Comparison of ENCODE assay signal across 21 cellular contexts in the genomic region with DNA sequence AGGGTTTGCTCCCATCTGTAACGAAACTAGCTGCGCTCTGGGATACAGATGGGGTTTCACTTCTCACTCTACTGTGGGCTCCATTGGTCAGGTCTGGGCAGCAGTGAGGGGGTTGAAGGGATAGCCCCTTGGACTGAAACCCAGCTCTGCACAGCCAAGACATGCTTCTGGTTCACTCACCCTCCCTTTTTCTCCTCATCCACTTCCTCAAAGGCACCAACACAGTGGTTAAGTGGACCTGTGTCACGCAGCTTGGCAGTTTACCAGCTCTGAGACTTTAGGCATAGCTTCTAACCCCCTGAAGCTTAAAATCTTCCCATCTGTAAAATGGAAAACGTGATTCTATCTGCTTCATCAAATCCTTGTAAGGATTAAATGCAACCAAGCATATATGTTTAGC. TPM values are rescaled to one million over a fixed set of nuclear protein-coding genes. Genes with fewer than 3 reads are reported as not detected.
A peak's percentile ranks its signal among the peaks of the same experiment; 100 is the strongest.
DNase-seq lines count a peak whose midpoint lies in the region; ATAC-seq, FAIRE-seq and TF ChIP-seq lines count a peak whose summit lies in the region.
"Had no signal": no experiment of that assay in that cellular context is flagged by ENCODE, and none has a peak within 500 bp of the region (broad histone marks: within the 10 kb centered on the region; RNA-seq: fewer than 3 reads in every experiment).

No MANE protein-coding gene starts in this region.

- no peak for TF ChIP-seq CTCF in K562 (IDR thresholded peaks at IDR 0.05 in 2 of 3, conservative IDR thresholded peaks at IDR 0.05 in 1 of 3; ENCODE audit: insufficient read depth in 2 of 3, low read depth in 1 of 3, low read length in 3 of 3)
- no peak for TF ChIP-seq CTCF in thyroid gland (IDR thresholded peaks at IDR 0.05)

- ATAC-seq in K562 (no peak), GM21723 (IDR thresholded peaks at IDR 0.05; ENCODE audit: unreplicated experiment) (no peak)
- ATAC-seq: PC-3 had no signal

- H3K9me1 ChIP-seq in K562 (ENCODE audit: control insufficient read depth, insufficient read depth, low read length), result no peaks in the 10 kb centered on the region

- H3K9me3 ChIP-seq in K562 (replicated peaks; ENCODE audit: control insufficient read depth, insufficient read depth, low read depth, low read length), result no peaks in the 10 kb centered on the region; the same call in 1 of the 2 replicates
- H3K9me3 ChIP-seq in thyroid gland, result no peaks in the 10 kb centered on the region

- intact Hi-C loops in K562 (cut with micrococcal nuclease) (no loop called here), thyroid gland (cut with DNase I) (no loop called here)

- no peaks in the 10 kb centered on the region for H3K4me1 ChIP-seq in K562 (replicated peaks in 1 of 2; ENCODE audit: control insufficient read depth in 2 of 2, insufficient read depth in 2 of 2, low read length in 2 of 2)
- no peaks in the 10 kb centered on the region for H3K4me1 ChIP-seq in thyroid gland
- H3K4me1 ChIP-seq: BE2C, SJCRH30 had no signal

- DNase-seq in DMS53 (lab: John Stamatoyannopoulos, UW), result peak; percentile 7
- DNase-seq in DMS53 treated with DMSO at 0.1 percent for 48 hours (lab: John Stamatoyannopoulos, UW; ENCODE audit: unreplicated experiment), result no peak
- peak; percentile 35 for DNase-seq in RPMI7951 (ENCODE audit: low read depth)
- DNase-seq in K562 (ENCODE audit: extremely low read depth in 1 of 4, low spot score in 3 of 4), result no peak
- peak; percentile 8 to 25 for DNase-seq in thyroid gland
- DNase-seq in activated CD4-positive, CD25-positive, alpha-beta regulatory T cell treated with anti-CD3 and anti-CD28 coated beads, Interleukin-2, amount 50 U/mL, for 72 hours, result no peak
- DNase-seq in NCI-H187 treated with DMSO at 0.1 percent for 48 hours (lab: John Stamatoyannopoulos, UW), result no peak
- DNase-seq: BE2C; CD4-positive, alpha-beta memory T cell; KG1; NCI-H1105 treated with DMSO at 0.1 percent for 48 hours; NCI-H1694; NCI-H748 treated with DMSO at 0.1 percent for 48 hours; PC-3; SJCRH30 had no signal

- peaks cover 3 to 7% of the 10 kb centered on the region in 2 experiments; a peak in 1 of 5 replicates for H3K27me3 ChIP-seq in K562 (ENCODE audit: control insufficient read depth in 2 of 2, insufficient read depth in 2 of 2, low read length in 2 of 2)
- no peaks in the 10 kb centered on the region for H3K27me3 ChIP-seq in thyroid gland
- H3K27me3 ChIP-seq: BE2C, SJCRH30 had no signal

- POLR2A ChIA-PET in K562 (lab: Yijun Ruan, JAX), result interaction anchor here (0.5 kb wide), 1 partner anchor 651 kb away, joined by 3 read pairs; no protein-coding TSS in a partner anchor

- no peak for TF ChIP-seq RAD21 in K562 (CRISPR knock-in tag; conservative IDR thresholded peaks at IDR 0.05 in 1 of 2, IDR thresholded peaks at IDR 0.05 in 1 of 2)

- H3K9ac ChIP-seq in K562 (ENCODE audit: insufficient read depth in 1 of 2, low read depth in 2 of 2, low read length in 2 of 2), result no peak overlapping the region

- no peak for TF ChIP-seq POLR2A in K562 (conservative IDR thresholded peaks at IDR 0.05)
- no peak for TF ChIP-seq POLR2A in thyroid gland (IDR thresholded peaks at IDR 0.05)

- H3K4me3 ChIP-seq in K562 (no peak overlapping the region), thyroid gland (replicated peaks in 1 of 3) (no peak overlapping the region)
- H3K4me3 ChIP-seq: SJCRH30 had no signal

- H3K27ac ChIP-seq in K562 (ENCODE audit: extremely low read depth, low read depth, low read length) (no peak overlapping the region), thyroid gland (no peak overlapping the region)
- H3K27ac ChIP-seq: 22Rv1, SJCRH30 had no signal

- CTCF ChIA-PET in K562 (lab: Yijun Ruan, JAX; ENCODE audit: low intra/inter-chr PET ratio), result no interaction called here

- H3K36me3 ChIP-seq in K562 (ENCODE audit: control insufficient read depth, insufficient read depth, low read length), result no peaks in the 10 kb centered on the region
- no peaks in the 10 kb centered on the region for H3K36me3 ChIP-seq in thyroid gland
- H3K36me3 ChIP-seq: BE2C, SJCRH30 had no signal

- 3% methylated on average over 4 of the region's 4 CpGs for WGBS in K562 (ENCODE audit: insufficient coverage, low coverage, missing lambda C conversion rate)
- WGBS in thyroid gland, 2 donors, result 45 to 56% methylated on average over 4 of the region's 4 CpGs

- no TSS peak for BruUV-seq in K562 (replicated peaks; lab: Mats Ljungman, UMichigan)

- H2AFZ ChIP-seq in K562 (ENCODE audit: low read depth, low read length), result no peak overlapping the region

- in situ Hi-C loops in K562 (cut with MboI), result no loop called here

- no peaks in the 10 kb centered on the region for H4K20me1 ChIP-seq in K562 (replicated peaks; ENCODE audit: control insufficient read depth, insufficient read depth, low read length)

- H3K79me2 ChIP-seq in K562 (ENCODE audit: control insufficient read depth, insufficient read depth, low read length), result no peaks in the 10 kb centered on the region

- no peak overlapping the region for H3K4me2 ChIP-seq in K562 (ENCODE audit: insufficient read depth, low read length)

- no peak for FAIRE-seq in K562 (lab: Jason Lieb, UNC)
- FAIRE-seq: GM12892, GM18507 had no signal

- no peak for TF ChIP-seq EP300 in K562 (IDR thresholded peaks at IDR 0.05; ENCODE audit: low read length)

RNA-seq across cellular contexts. Expression of a gene that starts 11.5 kb away (rescaled TPM):
- not detected in 2 replicates for total RNA-seq in RPMI7951 (2014; rRNA removed; shearing (Covaris generic))
- total RNA-seq in K562 (2011; cell fraction: chromatin; rRNA removed; ENCODE audit: low replicate concordance), result not detected in 2 replicates
- total RNA-seq in K562 (2011; cell fraction: nucleolus; rRNA removed), result not detected in 2 replicates
- total RNA-seq in K562 (2011; cell fraction: nucleoplasm; rRNA removed), result not detected in 2 replicates
- total RNA-seq in K562 (2014; rRNA removed), result not detected in 2 replicates
- total RNA-seq in K562 (2014; rRNA removed; fragmentation: Illumina TruSeq; extraction: Trizol), result not detected in 2 replicates
- not detected in 2 replicates for total RNA-seq in K562 (2015; rRNA removed; fragmentation: Illumina TruSeq; extraction: Trizol)
- not detected in 2 replicates for total RNA-seq in K562 (2021)
- polyA plus RNA-seq in K562 (2011; rRNA removed), result not detected in 2 replicates
- polyA plus RNA-seq in K562 (2011; cell fraction: cytosol; rRNA removed), result not detected in 2 replicates
- not detected in 2 replicates for polyA plus RNA-seq in K562 (2011; cell fraction: nucleus; rRNA removed)
- polyA plus RNA-seq in K562 (2012), result not detected in 2 replicates
- polyA plus RNA-seq in K562 (2014; fragmentation: Illumina TruSeq; extraction: Trizol), result not detected in 2 replicates
- polyA plus RNA-seq in K562 (2014; fragmentation: Nextera tagmentation; extraction: Ambion mirVana), result not detected
- polyA plus RNA-seq in K562 (2014; rRNA removed), result not detected in 2 replicates
- not detected in 2 replicates for polyA minus RNA-seq in K562 (2011; rRNA and poly(A)+ RNA removed)
- polyA minus RNA-seq in K562 (2011; cell fraction: cytosol; rRNA and poly(A)+ RNA removed), result not detected in 2 replicates
- polyA minus RNA-seq in K562 (2011; cell fraction: nucleus; rRNA and poly(A)+ RNA removed), result not detected in 2 replicates
- total RNA-seq in thyroid gland, result not detected
- total RNA-seq: CD4-positive, alpha-beta memory T cell; H4; NCI-H460; PC-3; SJCRH30 had no signal
- polyA plus RNA-seq: CD4-positive, alpha-beta memory T cell had no signal

RNA-seq across cellular contexts. Expression of a gene that starts 14.9 kb away (rescaled TPM):
- not detected in 2 replicates for total RNA-seq in RPMI7951 (2014; rRNA removed; shearing (Covaris generic))
- not detected in 2 replicates for total RNA-seq in K562 (2011; cell fraction: chromatin; rRNA removed; ENCODE audit: low replicate concordance)
- not detected in 2 replicates for total RNA-seq in K562 (2011; cell fraction: nucleolus; rRNA removed)
- total RNA-seq in K562 (2011; cell fraction: nucleoplasm; rRNA removed), result not detected in 2 replicates
- not detected in 2 replicates for total RNA-seq in K562 (2014; rRNA removed)
- total RNA-seq in K562 (2014; rRNA removed; fragmentation: Illumina TruSeq; extraction: Trizol), result not detected in 2 replicates
- total RNA-seq in K562 (2015; rRNA removed; fragmentation: Illumina TruSeq; extraction: Trizol), result not detected in 2 replicates
- not detected in 2 replicates for total RNA-seq in K562 (2021)
- not detected in 2 replicates for polyA plus RNA-seq in K562 (2011; rRNA removed)
- not detected in 2 replicates for polyA plus RNA-seq in K562 (2011; cell fraction: cytosol; rRNA removed)
- polyA plus RNA-seq in K562 (2011; cell fraction: nucleus; rRNA removed), result not detected in 2 replicates
- polyA plus RNA-seq in K562 (2012), result not detected in 2 replicates
- polyA plus RNA-seq in K562 (2014; fragmentation: Illumina TruSeq; extraction: Trizol), result not detected in 2 replicates
- polyA plus RNA-seq in K562 (2014; fragmentation: Nextera tagmentation; extraction: Ambion mirVana), result not detected
- not detected in 2 replicates for polyA plus RNA-seq in K562 (2014; rRNA removed)
- not detected in 2 replicates for polyA minus RNA-seq in K562 (2011; rRNA and poly(A)+ RNA removed)
- polyA minus RNA-seq in K562 (2011; cell fraction: cytosol; rRNA and poly(A)+ RNA removed), result not detected in 2 replicates
- not detected in 2 replicates for polyA minus RNA-seq in K562 (2011; cell fraction: nucleus; rRNA and poly(A)+ RNA removed)
- total RNA-seq in thyroid gland, result not detected
- total RNA-seq: CD4-positive, alpha-beta memory T cell; H4; NCI-H460; SJCRH30 had no signal
- polyA plus RNA-seq: CD4-positive, alpha-beta memory T cell had no signal

RNA-seq across cellular contexts. Expression of a gene that starts 27.9 kb away (rescaled TPM):
- not detected in 2 replicates for total RNA-seq in RPMI7951 (2014; rRNA removed; shearing (Covaris generic))
- not detected in 2 replicates for total RNA-seq in K562 (2011; cell fraction: chromatin; rRNA removed; ENCODE audit: low replicate concordance)
- not detected in 2 replicates for total RNA-seq in K562 (2011; cell fraction: nucleolus; rRNA removed)
- not detected in 2 replicates for total RNA-seq in K562 (2011; cell fraction: nucleoplasm; rRNA removed)
- total RNA-seq in K562 (2014; rRNA removed) (not detected in 2 replicates), K562 (2014; rRNA removed; fragmentation: Illumina TruSeq; extraction: Trizol) (not detected in 2 replicates), K562 (2015; rRNA removed; fragmentation: Illumina TruSeq; extraction: Trizol) (not detected in 2 replicates), K562 (2021) (not detected in 2 replicates), thyroid gland (not detected)
- polyA plus RNA-seq in K562 (2011; rRNA removed) (not detected in 2 replicates), K562 (2014; fragmentation: Illumina TruSeq; extraction: Trizol) (not detected in 2 replicates), K562 (2014; fragmentation: Nextera tagmentation; extraction: Ambion mirVana) (not detected), K562 (2014; rRNA removed) (not detected in 2 replicates)
- not detected in 2 replicates for polyA plus RNA-seq in K562 (2011; cell fraction: cytosol; rRNA removed)
- polyA plus RNA-seq in K562 (2011; cell fraction: nucleus; rRNA removed), result not detected in 2 replicates
- polyA plus RNA-seq in K562 (2012), result not detected in 2 replicates
- polyA minus RNA-seq in K562 (2011; rRNA and poly(A)+ RNA removed), result not detected in 2 replicates
- not detected in 2 replicates for polyA minus RNA-seq in K562 (2011; cell fraction: cytosol; rRNA and poly(A)+ RNA removed)
- polyA minus RNA-seq in K562 (2011; cell fraction: nucleus; rRNA and poly(A)+ RNA removed), result not detected in 2 replicates
- total RNA-seq: CD4-positive, alpha-beta memory T cell; H4; NCI-H460; SJCRH30 had no signal
- polyA plus RNA-seq: CD4-positive, alpha-beta memory T cell had no signal

RNA-seq across cellular contexts. Expression of a gene that starts 28.7 kb away (rescaled TPM):
- not detected in 2 replicates for total RNA-seq in RPMI7951 (2014; rRNA removed; shearing (Covaris generic))
- not detected in 2 replicates for total RNA-seq in K562 (2011; cell fraction: chromatin; rRNA removed; ENCODE audit: low replicate concordance)
- not detected in 2 replicates for total RNA-seq in K562 (2011; cell fraction: nucleolus; rRNA removed)
- total RNA-seq in K562 (2011; cell fraction: nucleoplasm; rRNA removed), result not detected in 2 replicates
- not detected in 2 replicates for total RNA-seq in K562 (2014; rRNA removed)
- not detected in 2 replicates for total RNA-seq in K562 (2014; rRNA removed; fragmentation: Illumina TruSeq; extraction: Trizol)
- not detected in 2 replicates for total RNA-seq in K562 (2015; rRNA removed; fragmentation: Illumina TruSeq; extraction: Trizol)
- total RNA-seq in K562 (2021), result not detected in 2 replicates
- not detected in 2 replicates for polyA plus RNA-seq in K562 (2011; rRNA removed)
- polyA plus RNA-seq in K562 (2011; cell fraction: cytosol; rRNA removed), result not detected in 2 replicates
- polyA plus RNA-seq in K562 (2011; cell fraction: nucleus; rRNA removed), result not detected in 2 replicates
- polyA plus RNA-seq in K562 (2012), result not detected in 2 replicates
- polyA plus RNA-seq in K562 (2014; fragmentation: Illumina TruSeq; extraction: Trizol), result not detected in 2 replicates
- not detected for polyA plus RNA-seq in K562 (2014; fragmentation: Nextera tagmentation; extraction: Ambion mirVana)
- not detected in 2 replicates for polyA plus RNA-seq in K562 (2014; rRNA removed)
- polyA minus RNA-seq in K562 (2011; rRNA and poly(A)+ RNA removed), result not detected in 2 replicates
- not detected in 2 replicates for polyA minus RNA-seq in K562 (2011; cell fraction: cytosol; rRNA and poly(A)+ RNA removed)
- polyA minus RNA-seq in K562 (2011; cell fraction: nucleus; rRNA and poly(A)+ RNA removed), result not detected in 2 replicates
- total RNA-seq in thyroid gland, result not detected
- total RNA-seq: CD4-positive, alpha-beta memory T cell; H4; NCI-H460; PC-3; SJCRH30 had no signal
- polyA plus RNA-seq: CD4-positive, alpha-beta memory T cell had no signal

RNA-seq across cellular contexts. Expression of a gene that starts 37.4 kb away (rescaled TPM):
- total RNA-seq in RPMI7951 (2014; rRNA removed; shearing (Covaris generic)), result not detected in 2 replicates
- total RNA-seq in K562 (2011; cell fraction: chromatin; rRNA removed; ENCODE audit: low replicate concordance), result not detected in 2 replicates
- total RNA-seq in K562 (2011; cell fraction: nucleolus; rRNA removed), result not detected in 2 replicates
- total RNA-seq in K562 (2011; cell fraction: nucleoplasm; rRNA removed), result not detected in 2 replicates
- total RNA-seq in K562 (2014; rRNA removed), result not detected in 2 replicates
- total RNA-seq in K562 (2014; rRNA removed; fragmentation: Illumina TruSeq; extraction: Trizol), result not detected in 2 replicates
- not detected in 2 replicates for total RNA-seq in K562 (2015; rRNA removed; fragmentation: Illumina TruSeq; extraction: Trizol)
- not detected in 2 replicates for total RNA-seq in K562 (2021)
- polyA plus RNA-seq in K562 (2011; rRNA removed), result 0.04 TPM in 2 replicates
- 0.03 and 0.06 TPM in 2 replicates for polyA plus RNA-seq in K562 (2011; cell fraction: cytosol; rRNA removed)
- 0.20 TPM in 1 of 2 replicates, not detected in the other for polyA plus RNA-seq in K562 (2011; cell fraction: nucleus; rRNA removed)
- polyA plus RNA-seq in K562 (2012), result not detected in 2 replicates
- polyA plus RNA-seq in K562 (2014; fragmentation: Illumina TruSeq; extraction: Trizol), result not detected in 2 replicates
- polyA plus RNA-seq in K562 (2014; fragmentation: Nextera tagmentation; extraction: Ambion mirVana), result not detected
- polyA plus RNA-seq in K562 (2014; rRNA removed), result not detected in 2 replicates
- polyA minus RNA-seq in K562 (2011; rRNA and poly(A)+ RNA removed), result not detected in 2 replicates
- not detected in 2 replicates for polyA minus RNA-seq in K562 (2011; cell fraction: cytosol; rRNA and poly(A)+ RNA removed)
- polyA minus RNA-seq in K562 (2011; cell fraction: nucleus; rRNA and poly(A)+ RNA removed), result not detected in 2 replicates
- total RNA-seq in thyroid gland, result not detected
- total RNA-seq: CD4-positive, alpha-beta memory T cell; H4; NCI-H460; PC-3; SJCRH30 had no signal
- polyA plus RNA-seq: CD4-positive, alpha-beta memory T cell had no signal

Comparison
In these comparisons a context has a peak if more than half of its experiments do, and no peak if none do; other contexts are left out.
1. DNase-seq: peak in DMS53 (single experiment), RPMI7951 (single experiment) and thyroid gland (2 of 2); none in DMS53 treated with DMSO at 0.1 percent for 48 hours (single experiment), K562 (0 of 4), activated CD4-positive, CD25-positive, alpha-beta regulatory T cell treated with anti-CD3 and anti-CD28 coated beads, Interleukin-2, amount 50 U/mL, for 72 hours (single experiment) and NCI-H187 treated with DMSO at 0.1 percent for 48 hours (single experiment).